In the genomic region with DNA sequence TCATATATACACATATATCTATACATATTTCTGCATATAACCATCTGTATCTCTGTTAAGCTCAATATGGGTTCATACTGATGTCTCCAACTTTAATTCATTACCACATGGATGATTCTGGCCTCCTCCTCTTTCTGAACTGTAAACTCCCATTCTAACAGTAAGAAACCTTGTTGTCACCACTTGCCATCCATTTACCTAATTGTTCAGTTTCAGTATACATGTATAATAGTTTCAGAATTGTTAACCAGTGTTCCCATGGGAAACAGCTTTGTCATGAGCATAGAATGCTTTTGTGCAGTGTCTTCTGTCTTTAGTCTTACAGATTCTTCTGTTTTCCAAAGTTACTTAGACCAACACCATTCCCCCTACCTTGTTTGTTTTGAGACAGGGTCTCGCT, we compare ENCODE assay signal across 12 cellular contexts. TPM values are rescaled to one million over a fixed set of nuclear protein-coding genes. Genes with fewer than 3 reads are reported as not detected.
DNase-seq lines count a peak whose midpoint lies in the region; ATAC-seq and TF ChIP-seq lines count a peak whose summit lies in the region.
"Had no signal": no experiment of that assay in that cellular context is flagged by ENCODE, and none has a peak within 500 bp of the region (broad histone marks: within the 10 kb centered on the region; RNA-seq: fewer than 3 reads in every experiment).

No MANE protein-coding gene starts in this region.

- H3K4me3 ChIP-seq in MM.1S (ENCODE audit: low read length): no peak overlapping the region
- H3K4me3 ChIP-seq: psoas muscle had no signal

- no peaks in the 10 kb centered on the region for H4K20me1 ChIP-seq in MM.1S (ENCODE audit: insufficient read depth, low read length)

- no peak overlapping the region for H3K4me2 ChIP-seq in MM.1S (ENCODE audit: low read depth, low read length)

- ATAC-seq in GM18511 (IDR thresholded peaks at IDR 0.05; ENCODE audit: unreplicated experiment) (peak; percentile 79), HG02938 (IDR thresholded peaks at IDR 0.05; ENCODE audit: unreplicated experiment) (peak; percentile 69), left ventricle myocardium superior (no peak)
- ATAC-seq: psoas muscle had no signal

- TF ChIP-seq CTCF in GM20000 (IDR thresholded peaks at IDR 0.05; ENCODE audit: extremely low read depth, missing control alignments) (no peak), MM.1S (IDR thresholded peaks at IDR 0.05; ENCODE audit: low read length) (no peak)

- no peaks in the 10 kb centered on the region for H3F3A ChIP-seq in MM.1S (ENCODE audit: insufficient read depth, low read length)

- H2AFZ ChIP-seq in MM.1S (ENCODE audit: low read length): no peak overlapping the region

- no peaks in the 10 kb centered on the region for H3K9me2 ChIP-seq in MM.1S (replicated peaks; ENCODE audit: insufficient read depth, low read length)

- H3K9me3 ChIP-seq in MM.1S (replicated peaks; ENCODE audit: insufficient read depth, low read length): no peaks in the 10 kb centered on the region
- H3K9me3 ChIP-seq: psoas muscle had no signal

- H3K27me3 ChIP-seq in MM.1S (replicated peaks; ENCODE audit: insufficient read depth, low read length): no peaks in the 10 kb centered on the region

- peaks cover 10% of the 10 kb centered on the region for H3K4me1 ChIP-seq in MM.1S (ENCODE audit: low read length)
- H3K4me1 ChIP-seq: psoas muscle had no signal

- peak; percentile 6 for DNase-seq in GM20000 (ENCODE audit: low spot score)
- no peak for DNase-seq in MM.1S
- no peak for DNase-seq in left ventricle myocardium superior
- no peak for DNase-seq in stimulated activated CD4-positive, alpha-beta T cell treated with anti-CD3 and anti-CD28 coated beads, Interleukin-12 subunit alpha, Interleukin-12 subunit beta, amount 100 ng/mL, for 4 hours
- DNase-seq in NCI-H1092 treated with DMSO at 0.1 percent for 48 hours (lab: John Stamatoyannopoulos, UW): no peak
- DNase-seq in Kasumi-1 (lab: John Stamatoyannopoulos, UW): no peak
- DNase-seq: C1 segment of cervical spinal cord, OCI-M1, psoas muscle, T-helper 1 cell had no signal

- no peak overlapping the region for H3K9ac ChIP-seq in MM.1S (ENCODE audit: low read length)

- intact Hi-C loops in left ventricle myocardium superior (cut with micrococcal nuclease): no loop called here

- no peaks in the 10 kb centered on the region for H3K36me3 ChIP-seq in MM.1S (replicated peaks; ENCODE audit: insufficient read depth, low read length)

- H3K79me2 ChIP-seq in MM.1S (ENCODE audit: low read length): no peaks in the 10 kb centered on the region

- H3K27ac ChIP-seq in MM.1S (ENCODE audit: low read length): peak overlapping the region; percentile 30; the same call in 1 of the 2 replicates
- H3K27ac ChIP-seq: psoas muscle had no signal

RNA-seq across cellular contexts. Expression of gene SLC9A6, which starts 35.9 kb away (rescaled TPM):
- 17.3 TPM for total RNA-seq in left ventricle myocardium superior

RNA-seq across cellular contexts. Expression of gene MMGT1, which starts 47.4 kb away (rescaled TPM):
- total RNA-seq in left ventricle myocardium superior: 24.7 TPM
